Comparison of ENCODE assay signal across 8 cellular contexts in the genomic region with DNA sequence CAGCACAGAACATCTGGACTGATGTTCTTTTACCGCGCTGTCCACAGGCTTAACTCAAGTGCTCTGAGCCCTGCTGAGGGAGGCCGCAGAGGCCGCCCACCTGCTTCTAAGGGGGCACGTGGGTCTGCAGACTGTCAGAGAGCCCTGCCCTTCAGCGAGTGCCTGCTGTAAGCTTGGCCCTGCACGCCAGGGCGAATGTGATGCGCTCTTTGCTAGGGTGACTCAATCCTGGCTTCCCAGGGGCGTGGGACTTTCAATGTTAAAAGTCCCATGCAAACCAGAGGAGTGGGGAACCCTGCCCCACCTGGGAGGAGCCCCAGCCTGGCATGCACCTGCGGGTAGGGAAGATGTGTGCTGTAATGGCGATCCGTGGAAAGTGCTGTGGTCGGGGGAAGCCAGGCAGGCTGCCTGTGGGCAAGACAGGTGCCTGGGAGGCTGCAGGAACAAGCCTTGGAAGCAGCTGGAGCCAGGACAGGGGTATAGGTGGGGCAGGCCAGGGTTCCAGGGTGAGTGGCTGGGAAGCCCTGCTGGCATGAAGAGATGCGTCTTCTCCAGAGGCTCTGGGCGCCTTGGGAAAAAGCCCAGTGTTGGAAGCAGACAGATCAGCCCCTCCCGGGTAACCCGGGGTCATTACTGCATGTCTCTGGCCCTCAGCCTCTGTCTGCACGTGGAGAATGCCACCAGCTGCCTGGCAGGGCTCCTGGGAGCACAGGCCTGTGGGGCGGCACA.
DNase-seq lines count a peak whose midpoint lies in the region; ATAC-seq and TF ChIP-seq lines count a peak whose summit lies in the region.

No MANE protein-coding gene starts in this region.

- TF ChIP-seq CTCF in choroid plexus epithelial cell (conservative IDR thresholded peaks at IDR 0.05; ENCODE audit: low read depth, low read length), result no peak

- ATAC-seq in GM19324 (IDR thresholded peaks at IDR 0.05; ENCODE audit: low FRiP score, unreplicated experiment) (peak; percentile 14), HG03342 (IDR thresholded peaks at IDR 0.05; ENCODE audit: unreplicated experiment) (peak; percentile 25)
- peak; percentile 61 to 73 for ATAC-seq in stimulated activated naive B cell treated with anti-CD40 and anti-IgM and Interleukin-4, amounts not matched to agents 10 μg/mL and 1 μg/mL and 100 μg/mL, for 72 hours (replicated peaks)

- peak overlapping the region; percentile 97; the same call in 1 of the 2 replicates for H3K4me3 ChIP-seq in BLaER1
- peak overlapping the region; percentile 69 for H3K4me3 ChIP-seq in choroid plexus epithelial cell (ENCODE audit: low read depth, low read length)

- peaks cover 87% of the 10 kb centered on the region for H4K20me1 ChIP-seq in BLaER1

- no peaks in the 10 kb centered on the region for H3K9me3 ChIP-seq in BLaER1

- H3K27me3 ChIP-seq in BLaER1, result peaks cover 54% of the 10 kb centered on the region

- H3K4me3 Mint-ChIP-seq in T-helper 1 cell treated with Interleukin-12 subunit alpha and Interleukin-12 subunit beta and Interleukin-4 antibody, amounts not matched to agents 30 μg/mL and 1 μg/mL, for 36 hours, result peak overlapping the region; percentile 37
- H3K4me3 Mint-ChIP-seq in stimulated activated naive B cell treated with anti-CD40 and anti-IgM and Interleukin-4, amounts not matched to agents 10 μg/mL and 1 μg/mL and 100 μg/mL, for 72 hours, result peak overlapping the region; percentile 80 to 96

- H3K4me1 ChIP-seq in BLaER1, result peaks cover 80% of the 10 kb centered on the region

- H3K36me3 ChIP-seq in BLaER1, result 0 out of 2 replicates have a peak, but pooled peaks cover 5% of the 10 kb centered on the region

- H3K9me3 Mint-ChIP-seq in T-helper 1 cell treated with Interleukin-12 subunit alpha and Interleukin-12 subunit beta and Interleukin-4 antibody, amounts not matched to agents 30 μg/mL and 1 μg/mL, for 36 hours, result no peaks in the 10 kb centered on the region
- no peaks in the 10 kb centered on the region for H3K9me3 Mint-ChIP-seq in stimulated activated naive B cell treated with anti-CD40 and anti-IgM and Interleukin-4, amounts not matched to agents 10 μg/mL and 1 μg/mL and 100 μg/mL, for 72 hours

- peak overlapping the region; percentile 4 for H3K27ac Mint-ChIP-seq in T-helper 1 cell treated with Interleukin-12 subunit alpha and Interleukin-12 subunit beta and Interleukin-4 antibody, amounts not matched to agents 30 μg/mL and 1 μg/mL, for 36 hours
- H3K27ac Mint-ChIP-seq in stimulated activated naive B cell treated with anti-CD40 and anti-IgM and Interleukin-4, amounts not matched to agents 10 μg/mL and 1 μg/mL and 100 μg/mL, for 72 hours, result peak overlapping the region; percentile 91

- H3K27me3 Mint-ChIP-seq in T-helper 1 cell treated with Interleukin-12 subunit alpha and Interleukin-12 subunit beta and Interleukin-4 antibody, amounts not matched to agents 30 μg/mL and 1 μg/mL, for 36 hours (ENCODE audit: low read depth), result peaks cover 19% of the 10 kb centered on the region
- peaks cover 14 to 16% of the 10 kb centered on the region in 2 donors for H3K27me3 Mint-ChIP-seq in stimulated activated naive B cell treated with anti-CD40 and anti-IgM and Interleukin-4, amounts not matched to agents 10 μg/mL and 1 μg/mL and 100 μg/mL, for 72 hours

- no peak overlapping the region for H3K27ac ChIP-seq in BLaER1

- H3K36me3 Mint-ChIP-seq in T-helper 1 cell treated with Interleukin-12 subunit alpha and Interleukin-12 subunit beta and Interleukin-4 antibody, amounts not matched to agents 30 μg/mL and 1 μg/mL, for 36 hours (ENCODE audit: low read depth), result peaks cover 8% of the 10 kb centered on the region
- peaks cover 3 to 5% of the 10 kb centered on the region in 2 donors for H3K36me3 Mint-ChIP-seq in stimulated activated naive B cell treated with anti-CD40 and anti-IgM and Interleukin-4, amounts not matched to agents 10 μg/mL and 1 μg/mL and 100 μg/mL, for 72 hours

- H3K9ac ChIP-seq in BLaER1, result no peak overlapping the region

- peaks cover 32% of the 10 kb centered on the region for H3K4me1 Mint-ChIP-seq in T-helper 1 cell treated with Interleukin-12 subunit alpha and Interleukin-12 subunit beta and Interleukin-4 antibody, amounts not matched to agents 30 μg/mL and 1 μg/mL, for 36 hours (ENCODE audit: low read depth)
- peaks cover 38 to 59% of the 10 kb centered on the region in 2 donors for H3K4me1 Mint-ChIP-seq in stimulated activated naive B cell treated with anti-CD40 and anti-IgM and Interleukin-4, amounts not matched to agents 10 μg/mL and 1 μg/mL and 100 μg/mL, for 72 hours

- peak overlapping the region; percentile 70 for H3K4me2 ChIP-seq in BLaER1

- DNase-seq in choroid plexus epithelial cell (ENCODE audit: low read depth) (no peak), medulla oblongata (ENCODE audit: extremely low spot score) (peak; percentile 62), NCI-H510A treated with DMSO at 0.1 percent for 48 hours (lab: John Stamatoyannopoulos, UW) (no peak)
- peak; percentile 77 for DNase-seq in stimulated activated naive B cell treated with anti-CD40 and anti-IgM and Interleukin-4, amounts not matched to agents 10 μg/mL and 1 μg/mL and 100 μg/mL, for 72 hours

Comparison
In these comparisons a context has a peak if more than half of its experiments do, and no peak if none do; other contexts are left out.
1. ATAC-seq: peak in every context shown above with its lines; median percentile 67 in stimulated activated naive B cell treated with anti-CD40 and anti-IgM and Interleukin-4, amounts not matched to agents 10 μg/mL and 1 μg/mL and 100 μg/mL, for 72 hours; 25 in HG03342; 14 in GM19324.
2. DNase-seq: peak in medulla oblongata (single experiment) and stimulated activated naive B cell treated with anti-CD40 and anti-IgM and Interleukin-4, amounts not matched to agents 10 μg/mL and 1 μg/mL and 100 μg/mL, for 72 hours (single experiment); none in choroid plexus epithelial cell (single experiment) and NCI-H510A treated with DMSO at 0.1 percent for 48 hours (single experiment).